ENCODE assay signal across 9 cellular contexts in genomic region chr2:46461716-46462171, GRCh38. TPM values are rescaled to one million over a fixed set of nuclear protein-coding genes. Genes with fewer than 3 reads are reported as not detected.
DNase-seq lines count a peak whose midpoint lies in the region; ATAC-seq lines count a peak whose summit lies in the region.
"Had no signal": no experiment of that assay in that cellular context is flagged by ENCODE, and none has a peak within 500 bp of the region (broad histone marks: within the 10 kb centered on the region; RNA-seq: fewer than 3 reads in every experiment).

No MANE protein-coding gene starts in this region.

- DNase-seq in CD1c-positive myeloid dendritic cell (ENCODE audit: extremely low spot score) (peak; percentile 95), NOMO-1 (lab: John Stamatoyannopoulos, UW; ENCODE audit: unreplicated experiment in 2 of 2) (peak; percentile 96 to 98), left ventricle myocardium superior (no peak), NCI-H2171 (lab: John Stamatoyannopoulos, UW) (no peak), NCI-H748 (lab: John Stamatoyannopoulos, UW; ENCODE audit: unreplicated experiment) (no peak), GM03348 (ENCODE audit: low spot score) (no peak), DMS153 treated with DMSO at 0.1 percent for 48 hours (lab: John Stamatoyannopoulos, UW; ENCODE audit: unreplicated experiment) (no peak)

- intact Hi-C loops in left ventricle myocardium superior (cut with micrococcal nuclease) = loop anchor here (2.0 kb wide), 1 partner anchor 469 kb away; no protein-coding TSS in a partner anchor

- ATAC-seq in GM21723 (IDR thresholded peaks at IDR 0.05; ENCODE audit: unreplicated experiment) (peak; percentile 42), left ventricle myocardium superior (peak; percentile 5)

RNA-seq across cellular contexts. Expression of gene TMEM247, which starts 17.6 kb away (rescaled TPM):
- total RNA-seq in left ventricle myocardium superior = not detected
- total RNA-seq: epithelial cell of proximal tubule had no signal

Comparison
In these comparisons a context has a peak if more than half of its experiments do, and no peak if none do; other contexts are left out.
1. DNase-seq: peak in CD1c-positive myeloid dendritic cell (single experiment) and NOMO-1 (2 of 2); none in left ventricle myocardium superior (single experiment), NCI-H2171 (single experiment), NCI-H748 (single experiment), GM03348 (single experiment) and DMS153 treated with DMSO at 0.1 percent for 48 hours (single experiment).